10 cellular contexts compared by ENCODE assay signal in genomic region chr18:26551217-26551708, GRCh38. TPM values are rescaled to one million over a fixed set of nuclear protein-coding genes. Genes with fewer than 3 reads are reported as not detected.
A peak's percentile ranks its signal among the peaks of the same experiment; 100 is the strongest.
DNase-seq lines count a peak whose midpoint lies in the region; ATAC-seq and TF ChIP-seq lines count a peak whose summit lies in the region.
"Had no signal": no experiment of that assay in that cellular context is flagged by ENCODE, and none has a peak within 500 bp of the region (broad histone marks: within the 10 kb centered on the region; RNA-seq: fewer than 3 reads in every experiment).

No MANE protein-coding gene starts in this region.

- no peaks in the 10 kb centered on the region for H3K9me2 ChIP-seq in GM23248 (ENCODE audit: insufficient read depth)

- H3K36me3 ChIP-seq in ES-I3 (ENCODE audit: insufficient read depth, low read length) (no peaks in the 10 kb centered on the region), iPS-15b (ENCODE audit: control insufficient read depth, insufficient read depth, low read length) (no peaks in the 10 kb centered on the region), sigmoid colon (no peaks in the 10 kb centered on the region), GM23248 (ENCODE audit: low read depth) (no peaks in the 10 kb centered on the region)

- H3K4me3 ChIP-seq in astrocyte of the cerebellum (ENCODE audit: low read depth, low read length) (peak overlapping the region; percentile 65), iPS-15b (ENCODE audit: low read depth, low read length) (peak overlapping the region; percentile 61), sigmoid colon (peak overlapping the region in 3 of 4 donors; percentile 69 to 75 (median 70)), GM23248 (no peak overlapping the region)

- in situ Hi-C loops in astrocyte of the cerebellum (cut with HindIII; ENCODE audit: low sequenced_read_pairs): no loop called here
- in situ Hi-C loops in GM23248 (cut with MboI): no loop called here

- H4K20me1 ChIP-seq in GM23248 (ENCODE audit: insufficient read depth): no peaks in the 10 kb centered on the region

- WGBS in sigmoid colon, 2 donors: 19 to 31% methylated on average over 15 of the region's 15 CpGs
- 66% methylated on average over 15 of the region's 15 CpGs for WGBS in GM23248 (ENCODE audit: low coverage in 1 of 2, low lambda C conversion rate in 2 of 2, missing lambda C conversion rate in 2 of 2), 2 experiments

- no peak for TF ChIP-seq EP300 in sigmoid colon (IDR thresholded peaks at IDR 0.05)

- peaks cover 13% of the 10 kb centered on the region for H3F3A ChIP-seq in GM23248 (ENCODE audit: insufficient read depth)

- H3K27ac ChIP-seq in sigmoid colon (peak overlapping the region in 1 of 4 donors; percentile 74), GM23248 (no peak overlapping the region)

- ATAC-seq in HG02588 (IDR thresholded peaks at IDR 0.05; ENCODE audit: unreplicated experiment): no peak

- H3K9me3 ChIP-seq in ES-I3 (ENCODE audit: control insufficient read depth, insufficient read depth, low read length) (no peaks in the 10 kb centered on the region), iPS-15b (ENCODE audit: control insufficient read depth, insufficient read depth, low read length) (no peaks in the 10 kb centered on the region), sigmoid colon (no peaks in the 10 kb centered on the region), GM23248 (ENCODE audit: low read depth) (no peaks in the 10 kb centered on the region)

- H3K4me1 ChIP-seq in ES-I3 (ENCODE audit: insufficient read depth, low read length) (0 out of 2 replicates have a peak, but pooled peaks cover under 1% of the 10 kb centered on the region), iPS-15b (ENCODE audit: control insufficient read depth, insufficient read depth, low read length) (peaks cover 7% of the 10 kb centered on the region), sigmoid colon (peaks cover 0 to 43% (median 39%) of the 10 kb centered on the region in 4 donors), GM23248 (ENCODE audit: insufficient read depth) (peaks cover 8% of the 10 kb centered on the region)

- no peak overlapping the region for H3K4me2 ChIP-seq in GM23248 (ENCODE audit: unreplicated experiment)

- TF ChIP-seq CTCF in astrocyte of the cerebellum (IDR thresholded peaks at IDR 0.05; ENCODE audit: low read depth, low read length, missing control alignments): no peak
- TF ChIP-seq CTCF in sigmoid colon (IDR thresholded peaks at IDR 0.05): no peak

- H2AFZ ChIP-seq in GM23248: no peak overlapping the region

- DNase-seq in astrocyte of the cerebellum (ENCODE audit: low read depth) (no peak), sigmoid colon (no peak), GM23248 (no peak), NCI-H748 (lab: John Stamatoyannopoulos, UW; ENCODE audit: unreplicated experiment) (no peak), NK-92 (lab: John Stamatoyannopoulos, UW; ENCODE audit: unreplicated experiment) (no peak)
- DNase-seq: activated gamma-delta T cell treated with Interleukin-2 at 50 U/mL for 16 hours, NCI-H446 had no signal

- no peak for TF ChIP-seq POLR2A in sigmoid colon (IDR thresholded peaks at IDR 0.05)

- H3K9ac ChIP-seq in ES-I3 (ENCODE audit: low read depth, low read length): peak overlapping the region; percentile 62
- H3K9ac ChIP-seq in iPS-15b (ENCODE audit: low read depth, low read length): no peak overlapping the region
- no peak overlapping the region for H3K9ac ChIP-seq in GM23248

- H3K27me3 ChIP-seq in iPS-15b (ENCODE audit: control insufficient read depth, insufficient read depth, low read length) (peaks cover 75% of the 10 kb centered on the region), sigmoid colon (peaks cover 10 to 47% (median 35%) of the 10 kb centered on the region in 3 donors), GM23248 (replicated peaks; ENCODE audit: insufficient read depth) (peaks cover 22% of the 10 kb centered on the region; the same call in 1 of the 2 replicates)

- intact Hi-C loops in sigmoid colon (cut with DNase I): no loop called here

- peaks cover 4% of the 10 kb centered on the region for H3K79me2 ChIP-seq in GM23248 (ENCODE audit: insufficient read depth)

RNA-seq across cellular contexts. Expression of gene KCTD1, which starts 2.9 kb away (rescaled TPM):
- 10 to 100 TPM in 3 of 4 donors, 1 to 10 TPM in 1; 7.1 to 22.4 (median 16.1) TPM for total RNA-seq in sigmoid colon
- polyA plus RNA-seq in sigmoid colon (10 to 100 TPM in 2 of 3 donors, 1 to 10 TPM in 1; 3.4 to 10.9 (median 10.2) TPM), GM23248 (2016; fragmentation: Nextera tagmentation; extraction: Ambion mirVana) (5.0 and 5.7 TPM in 2 replicates)
- total RNA-seq in GM23248 (2014; rRNA removed; shearing (Covaris generic)): 14.9 and 17.9 TPM in 2 replicates
